In genomic region chr12:68833508-68833907, GRCh38 we compare ENCODE assay signal across 19 cellular contexts. TPM values are rescaled to one million over a fixed set of nuclear protein-coding genes. Genes with fewer than 3 reads are reported as not detected.
DNase-seq lines count a peak whose midpoint lies in the region; ATAC-seq lines count a peak whose summit lies in the region.
"Had no signal": no experiment of that assay in that cellular context is flagged by ENCODE, and none has a peak within 500 bp of the region (broad histone marks: within the 10 kb centered on the region; RNA-seq: fewer than 3 reads in every experiment).

No MANE protein-coding gene starts in this region.

- no peak overlapping the region for H2AK5ac ChIP-seq in mesenchymal stem cell (ENCODE audit: low read length, severe bottlenecking)

- H3K9ac ChIP-seq in BLaER1 (no peak overlapping the region), mesenchymal stem cell (ENCODE audit: low read length) (peak overlapping the region; percentile 44)
- H3K9ac ChIP-seq: KMS-11 had no signal

- no peak overlapping the region for H3K14ac ChIP-seq in mesenchymal stem cell (ENCODE audit: low read length in 2 of 2)

- 100% methylated on average over 4 of the region's 4 CpGs for WGBS in mesenchymal stem cell

- H2BK120ac ChIP-seq in mesenchymal stem cell (ENCODE audit: low read depth, low read length), result no peak overlapping the region

- intact Hi-C loops in activated T-helper 1 cell treated with anti-CD3 and anti-CD28 coated beads, Interleukin-12 subunit alpha, Interleukin-12 subunit beta, Interleukin-2, Interleukin-4 antibody, amounts not matched to agents 30 ng/mL and 10 ng/mL and 1 ng/mL, durations not matched to agents 14 hours and 24 hours and 36 hours (cut with micrococcal nuclease), result loop anchor here (5.0 kb wide), 1 partner anchor 409 kb away; no protein-coding TSS in a partner anchor

- H2BK12ac ChIP-seq in mesenchymal stem cell (ENCODE audit: low read length in 2 of 2), result no peak overlapping the region

- no peak for DNase-seq in CD4-positive, CD25-positive, alpha-beta regulatory T cell
- no peak for DNase-seq in activated T-helper 1 cell treated with anti-CD3 and anti-CD28 coated beads, Interleukin-12 subunit alpha, Interleukin-12 subunit beta, Interleukin-2, Interleukin-4 antibody, amounts not matched to agents 30 ng/mL and 10 ng/mL and 1 ng/mL, durations not matched to agents 14 hours and 24 hours and 36 hours (ENCODE audit: low spot score)
- no peak for DNase-seq in mesenchymal stem cell
- no peak for DNase-seq in natural killer cell treated with Interleukin-12 subunit alpha and Interleukin-12 subunit beta and Interleukin-15 and Interleukin-18, amount 100 ng/mL, for 72 hours (ENCODE audit: low spot score)
- no peak for DNase-seq in GM03348 (ENCODE audit: low spot score)
- no peak for DNase-seq in C1 segment of cervical spinal cord (lab: John Stamatoyannopoulos, UW)
- DNase-seq: ACHN; BE2C; CD8-positive, alpha-beta T cell; COR-L47; DMS 273 treated with DMSO at 0.1 percent for 48 hours; DMS53; DND-41; EL; GOT3; H9 had no signal

- peaks cover 16 to 22% (median 17%) of the 10 kb centered on the region in 4 donors for H3K4me1 Mint-ChIP-seq in CD4-positive, CD25-positive, alpha-beta regulatory T cell
- peaks cover 33% of the 10 kb centered on the region for H3K4me1 Mint-ChIP-seq in activated T-helper 1 cell treated with anti-CD3 and anti-CD28 coated beads, Interleukin-12 subunit alpha, Interleukin-12 subunit beta, Interleukin-2, Interleukin-4 antibody, amounts not matched to agents 30 ng/mL and 10 ng/mL and 1 ng/mL, durations not matched to agents 14 hours and 24 hours and 36 hours (ENCODE audit: low read depth)
- H3K4me1 Mint-ChIP-seq in natural killer cell treated with Interleukin-12 subunit alpha and Interleukin-12 subunit beta and Interleukin-15 and Interleukin-18, amount 100 ng/mL, for 72 hours (ENCODE audit: low read depth in 2 of 2), result peaks cover 11 to 15% of the 10 kb centered on the region in 2 donors
- H3K4me1 Mint-ChIP-seq: CD14-positive monocyte had no signal

- peaks cover 98% of the 10 kb centered on the region for H4K20me1 ChIP-seq in BLaER1

- H3K27ac ChIP-seq in BLaER1 (no peak overlapping the region), mesenchymal stem cell (ENCODE audit: low read length, poor library complexity, severe bottlenecking) (no peak overlapping the region)
- no peak overlapping the region for H3K27ac ChIP-seq in CD4-positive, CD25-positive, alpha-beta regulatory T cell (ENCODE audit: insufficient read depth, low read length, poor library complexity, severe bottlenecking)
- H3K27ac ChIP-seq: KMS-11 had no signal

- no peak overlapping the region for H3K18ac ChIP-seq in mesenchymal stem cell (ENCODE audit: low read depth in 1 of 2, low read length in 2 of 2)

- H3K4me2 ChIP-seq in BLaER1 (peak overlapping the region; percentile 58), mesenchymal stem cell (ENCODE audit: low read length, poor library complexity, severe bottlenecking) (no peak overlapping the region)
- H3K4me2 ChIP-seq: KMS-11 had no signal

- peaks cover 17% of the 10 kb centered on the region for H3K79me1 ChIP-seq in mesenchymal stem cell (replicated peaks; ENCODE audit: low read length, poor library complexity, severe bottlenecking)

- H3K36me3 Mint-ChIP-seq in CD4-positive, CD25-positive, alpha-beta regulatory T cell, result peaks cover 35% of the 10 kb centered on the region
- H3K36me3 Mint-ChIP-seq in activated T-helper 1 cell treated with anti-CD3 and anti-CD28 coated beads, Interleukin-12 subunit alpha, Interleukin-12 subunit beta, Interleukin-2, Interleukin-4 antibody, amounts not matched to agents 30 ng/mL and 10 ng/mL and 1 ng/mL, durations not matched to agents 14 hours and 24 hours and 36 hours (ENCODE audit: low read depth), result peaks cover 49% of the 10 kb centered on the region
- peaks cover 37% of the 10 kb centered on the region for H3K36me3 Mint-ChIP-seq in natural killer cell treated with Interleukin-12 subunit alpha and Interleukin-12 subunit beta and Interleukin-15 and Interleukin-18, amount 100 ng/mL, for 72 hours

- no peak overlapping the region for H3K23ac ChIP-seq in mesenchymal stem cell (ENCODE audit: low read length in 2 of 2)

- peak overlapping the region in 2 of 3 donors; percentile 33 to 45 for H3K27ac Mint-ChIP-seq in CD4-positive, CD25-positive, alpha-beta regulatory T cell
- H3K27ac Mint-ChIP-seq in activated T-helper 1 cell treated with anti-CD3 and anti-CD28 coated beads, Interleukin-12 subunit alpha, Interleukin-12 subunit beta, Interleukin-2, Interleukin-4 antibody, amounts not matched to agents 30 ng/mL and 10 ng/mL and 1 ng/mL, durations not matched to agents 14 hours and 24 hours and 36 hours, result peak overlapping the region; percentile 61
- no peak overlapping the region for H3K27ac Mint-ChIP-seq in natural killer cell treated with Interleukin-12 subunit alpha and Interleukin-12 subunit beta and Interleukin-15 and Interleukin-18, amount 100 ng/mL, for 72 hours
- H3K27ac Mint-ChIP-seq: CD14-positive monocyte; CD8-positive, alpha-beta T cell had no signal

- no peaks in the 10 kb centered on the region for H3K27me3 Mint-ChIP-seq in CD4-positive, CD25-positive, alpha-beta regulatory T cell
- no peaks in the 10 kb centered on the region for H3K27me3 Mint-ChIP-seq in activated T-helper 1 cell treated with anti-CD3 and anti-CD28 coated beads, Interleukin-12 subunit alpha, Interleukin-12 subunit beta, Interleukin-2, Interleukin-4 antibody, amounts not matched to agents 30 ng/mL and 10 ng/mL and 1 ng/mL, durations not matched to agents 14 hours and 24 hours and 36 hours (ENCODE audit: insufficient read depth)
- H3K27me3 Mint-ChIP-seq in natural killer cell treated with Interleukin-12 subunit alpha and Interleukin-12 subunit beta and Interleukin-15 and Interleukin-18, amount 100 ng/mL, for 72 hours, result no peaks in the 10 kb centered on the region

- H3K4me3 ChIP-seq in BLaER1 (no peak overlapping the region), mesenchymal stem cell (ENCODE audit: insufficient read depth in 1 of 2, low read depth in 1 of 2, low read length in 2 of 2) (no peak overlapping the region)
- H3K4me3 ChIP-seq in CD4-positive, CD25-positive, alpha-beta regulatory T cell (ENCODE audit: low read depth, low read length), result no peak overlapping the region

- no peak overlapping the region for H2BK15ac ChIP-seq in mesenchymal stem cell (ENCODE audit: low read depth, poor library complexity, severe bottlenecking)

- no peak overlapping the region for H2AFZ ChIP-seq in mesenchymal stem cell (ENCODE audit: low read depth, low read length)

- no peaks in the 10 kb centered on the region for H3K9me3 Mint-ChIP-seq in CD4-positive, CD25-positive, alpha-beta regulatory T cell
- no peaks in the 10 kb centered on the region for H3K9me3 Mint-ChIP-seq in activated T-helper 1 cell treated with anti-CD3 and anti-CD28 coated beads, Interleukin-12 subunit alpha, Interleukin-12 subunit beta, Interleukin-2, Interleukin-4 antibody, amounts not matched to agents 30 ng/mL and 10 ng/mL and 1 ng/mL, durations not matched to agents 14 hours and 24 hours and 36 hours
- H3K9me3 Mint-ChIP-seq in natural killer cell treated with Interleukin-12 subunit alpha and Interleukin-12 subunit beta and Interleukin-15 and Interleukin-18, amount 100 ng/mL, for 72 hours, result no peaks in the 10 kb centered on the region
- H3K9me3 Mint-ChIP-seq: CD14-positive monocyte; CD8-positive, alpha-beta T cell; H9 had no signal

- H2BK5ac ChIP-seq in mesenchymal stem cell (ENCODE audit: low read depth, low read length, poor library complexity, severe bottlenecking), result no peak overlapping the region

- H3K9me3 ChIP-seq in BLaER1 (no peaks in the 10 kb centered on the region), mesenchymal stem cell (ENCODE audit: control insufficient read depth, low read length) (no peaks in the 10 kb centered on the region)
- no peaks in the 10 kb centered on the region for H3K9me3 ChIP-seq in CD4-positive, CD25-positive, alpha-beta regulatory T cell (ENCODE audit: control insufficient read depth in 2 of 2, low read length in 2 of 2)
- H3K9me3 ChIP-seq: BE2C had no signal

- H3K4ac ChIP-seq in mesenchymal stem cell (ENCODE audit: low read depth in 1 of 2, low read length in 2 of 2), result no peak overlapping the region

- peak overlapping the region in 1 of 4 donors; percentile 40 for H3K4me3 Mint-ChIP-seq in CD4-positive, CD25-positive, alpha-beta regulatory T cell
- no peak overlapping the region for H3K4me3 Mint-ChIP-seq in activated T-helper 1 cell treated with anti-CD3 and anti-CD28 coated beads, Interleukin-12 subunit alpha, Interleukin-12 subunit beta, Interleukin-2, Interleukin-4 antibody, amounts not matched to agents 30 ng/mL and 10 ng/mL and 1 ng/mL, durations not matched to agents 14 hours and 24 hours and 36 hours
- H3K4me3 Mint-ChIP-seq in natural killer cell treated with Interleukin-12 subunit alpha and Interleukin-12 subunit beta and Interleukin-15 and Interleukin-18, amount 100 ng/mL, for 72 hours, result no peak overlapping the region
- H3K4me3 Mint-ChIP-seq: CD14-positive monocyte; CD8-positive, alpha-beta T cell; H9 had no signal

- H3K36me3 ChIP-seq in BLaER1, result peaks cover 93% of the 10 kb centered on the region
- H3K36me3 ChIP-seq in CD4-positive, CD25-positive, alpha-beta regulatory T cell (ENCODE audit: control insufficient read depth, insufficient read depth, low read length), result peaks cover 65% of the 10 kb centered on the region
- peaks cover 33 to 95% of the 10 kb centered on the region in 2 experiments for H3K36me3 ChIP-seq in mesenchymal stem cell (ENCODE audit: control insufficient read depth in 1 of 2, insufficient read depth in 2 of 2, low read depth in 1 of 2, low read length in 2 of 2)

- peaks cover 83% of the 10 kb centered on the region for H3K4me1 ChIP-seq in BLaER1
- H3K4me1 ChIP-seq in CD4-positive, CD25-positive, alpha-beta regulatory T cell (ENCODE audit: control insufficient read depth, insufficient read depth, low read length, poor library complexity, severe bottlenecking), result no peaks in the 10 kb centered on the region
- peaks cover 6% of the 10 kb centered on the region for H3K4me1 ChIP-seq in mesenchymal stem cell (ENCODE audit: control insufficient read depth, insufficient read depth, low read depth, low read length)

- no peak overlapping the region for H4K8ac ChIP-seq in mesenchymal stem cell (ENCODE audit: low read length)

- H3K27me3 ChIP-seq in BLaER1, result no peaks in the 10 kb centered on the region
- no peaks in the 10 kb centered on the region for H3K27me3 ChIP-seq in CD4-positive, CD25-positive, alpha-beta regulatory T cell (ENCODE audit: control insufficient read depth, insufficient read depth, low read length)
- no peaks in the 10 kb centered on the region for H3K27me3 ChIP-seq in mesenchymal stem cell (ENCODE audit: control insufficient read depth in 1 of 2, insufficient read depth in 1 of 2, low read length in 2 of 2)
- H3K27me3 ChIP-seq: BE2C had no signal

- H4K91ac ChIP-seq in mesenchymal stem cell (ENCODE audit: low read length), result no peak overlapping the region

- no peak for ATAC-seq in CD4-positive, CD25-positive, alpha-beta regulatory T cell (ENCODE audit: low read depth in 2 of 2)
- no peak for ATAC-seq in natural killer cell treated with Interleukin-12 subunit alpha and Interleukin-12 subunit beta and Interleukin-15 and Interleukin-18, amount 100 ng/mL, for 72 hours
- ATAC-seq: CD8-positive, alpha-beta T cell had no signal

RNA-seq across cellular contexts. Expression of gene MDM2, which starts 25.5 kb away (rescaled TPM):
- 101 TPM for total RNA-seq in CD4-positive, CD25-positive, alpha-beta regulatory T cell
- 10 to 100 TPM; 21.8 to 26.4 (median 23.3) TPM for polyA plus RNA-seq in CD4-positive, CD25-positive, alpha-beta regulatory T cell
- total RNA-seq in activated T-helper 1 cell treated with anti-CD3 and anti-CD28 coated beads, Interleukin-12 subunit alpha, Interleukin-12 subunit beta, Interleukin-2, Interleukin-4 antibody, amounts not matched to agents 30 ng/mL and 10 ng/mL and 1 ng/mL, durations not matched to agents 14 hours and 24 hours and 36 hours, result 279 and 303 TPM in 2 replicates
- polyA plus RNA-seq in mesenchymal stem cell (2013, experiment 1 of 2), result 95.3 TPM
- polyA plus RNA-seq in mesenchymal stem cell (2013, experiment 2 of 2), result 102 TPM
- total RNA-seq in natural killer cell treated with Interleukin-12 subunit alpha and Interleukin-12 subunit beta and Interleukin-15 and Interleukin-18, amount 100 ng/mL, for 72 hours, result 100 to 1,000 TPM; 248 to 253 TPM

Comparison
In these comparisons a context has a peak if more than half of its experiments do, and no peak if none do; other contexts are left out.
1. H3K27ac Mint-ChIP-seq: peak in CD4-positive, CD25-positive, alpha-beta regulatory T cell (2 of 3) and activated T-helper 1 cell treated with anti-CD3 and anti-CD28 coated beads, Interleukin-12 subunit alpha, Interleukin-12 subunit beta, Interleukin-2, Interleukin-4 antibody, amounts not matched to agents 30 ng/mL and 10 ng/mL and 1 ng/mL, durations not matched to agents 14 hours and 24 hours and 36 hours (single experiment); none in natural killer cell treated with Interleukin-12 subunit alpha and Interleukin-12 subunit beta and Interleukin-15 and Interleukin-18, amount 100 ng/mL, for 72 hours (0 of 2).